27 cellular contexts compared by ENCODE assay signal in genomic region chr5:172458956-172459355, GRCh38.
"Had no signal": no experiment of that assay in that cellular context is flagged by ENCODE, and none has a peak within 500 bp of the region (broad histone marks: within the 10 kb centered on the region; RNA-seq: fewer than 3 reads in every experiment).

No MANE protein-coding gene starts in this region.

- H3K4me3 ChIP-seq: colonic mucosa, dorsolateral prefrontal cortex, sigmoid colon, vagina had no signal

- H3K9me3 ChIP-seq: colonic mucosa, sigmoid colon, vagina had no signal

- H3K36me3 ChIP-seq: colonic mucosa, sigmoid colon, vagina had no signal

- ATAC-seq: activated CD4-positive, alpha-beta T cell treated with anti-CD3 and anti-CD28 coated beads for 36 hours; activated T-cell treated with anti-CD3 and anti-CD28 coated beads, Interleukin-2, amount 50 U/mL, for 4 hours; effector memory CD8-positive, alpha-beta T cell; esophagus mucosa; left ventricle myocardium superior; stimulated activated naive B cell treated with anti-CD40 and anti-IgM and Interleukin-4, amounts not matched to agents 10 μg/mL and 1 μg/mL and 100 μg/mL, for 72 hours had no signal

- H3K27ac ChIP-seq: colonic mucosa, dorsolateral prefrontal cortex, sigmoid colon, vagina had no signal

- H3K36me3 Mint-ChIP-seq: activated naive CD8-positive, alpha-beta T cell treated with anti-CD3 and anti-CD28 coated beads, Interleukin-2, amount 10 ng/mL, durations not matched to agents 7 days and 5 days; type B pancreatic cell had no signal

- H3K27ac Mint-ChIP-seq: activated B cell treated with CpG ODN at 0.5 μM for 24 hours; activated CD4-positive, alpha-beta T cell treated with anti-CD3 and anti-CD28 coated beads for 36 hours; activated naive CD8-positive, alpha-beta T cell treated with anti-CD3 and anti-CD28 coated beads, Interleukin-2, amount 10 ng/mL, durations not matched to agents 7 days and 5 days; activated T-helper 2 cell treated with anti-CD3 and anti-CD28 coated beads, Interferon-gamma antibody, Interleukin-2, Interleukin-4, amounts not matched to agents 10 μg/mL and 5 μg/mL and 100 μg/mL, durations not matched to agents 14 hours and 24 hours and 36 hours; effector memory CD8-positive, alpha-beta T cell; mesothelial cell of epicardium; stimulated activated naive B cell treated with anti-CD40 and anti-IgM and Interleukin-4, amounts not matched to agents 10 μg/mL and 1 μg/mL and 100 μg/mL, for 72 hours; type B pancreatic cell had no signal

- H3K4me3 Mint-ChIP-seq: activated B cell treated with CpG ODN at 0.5 μM for 24 hours; activated CD4-positive, alpha-beta T cell treated with anti-CD3 and anti-CD28 coated beads for 36 hours; activated naive CD8-positive, alpha-beta T cell treated with anti-CD3 and anti-CD28 coated beads, Interleukin-2, amount 10 ng/mL, durations not matched to agents 7 days and 5 days; activated T-cell treated with anti-CD3 and anti-CD28 coated beads, Interleukin-2, amount 50 U/mL, for 4 hours; effector memory CD8-positive, alpha-beta T cell; mesothelial cell of epicardium; stimulated activated naive B cell treated with anti-CD40 and anti-IgM and Interleukin-4, amounts not matched to agents 10 μg/mL and 1 μg/mL and 100 μg/mL, for 72 hours; type B pancreatic cell had no signal

- H3K27me3 ChIP-seq: colonic mucosa, dorsolateral prefrontal cortex, sigmoid colon, vagina had no signal

- H3K9me3 Mint-ChIP-seq: activated T-helper 2 cell treated with anti-CD3 and anti-CD28 coated beads, Interferon-gamma antibody, Interleukin-2, Interleukin-4, amounts not matched to agents 10 μg/mL and 5 μg/mL and 100 μg/mL, durations not matched to agents 14 hours and 24 hours and 36 hours had no signal

- H3K4me1 ChIP-seq: colonic mucosa had no signal

- H3K27me3 Mint-ChIP-seq: type B pancreatic cell had no signal

- DNase-seq: activated B cell treated with CpG ODN at 0.5 μM for 24 hours; activated CD4-positive, alpha-beta T cell treated with anti-CD3 and anti-CD28 coated beads for 36 hours; activated CD4-positive, alpha-beta T cell treated with anti-CD3 and anti-CD28 coated beads, Interleukin-2, amount 50 U/mL, for 4 hours; activated CD8-positive, alpha-beta memory T cell treated with anti-CD3 and anti-CD28 coated beads for 24 hours; activated CD8-positive, alpha-beta memory T cell treated with anti-CD3 and anti-CD28 coated beads, Interleukin-2, amount 50 U/mL, for 4 hours; activated naive CD4-positive, alpha-beta T cell; activated naive CD8-positive, alpha-beta T cell treated with anti-CD3 and anti-CD28 coated beads, Interleukin-2, amount 10 ng/mL, durations not matched to agents 7 days and 5 days; activated T-cell treated with anti-CD3 and anti-CD28 coated beads, Interleukin-2, amount 50 U/mL, for 4 hours; amniotic stem cell; colonic mucosa; effector memory CD8-positive, alpha-beta T cell; foreskin melanocyte; hippocampal formation; left ventricle myocardium superior; mammary epithelial cell; occipital lobe; sigmoid colon; stimulated activated CD4-positive, alpha-beta T cell treated with anti-CD3 and anti-CD28 coated beads, Interleukin-2, amount 100 ng/mL, for 48 hours; stimulated activated CD8-positive, alpha-beta memory T cell treated with anti-CD3 and anti-CD28 coated beads, Interleukin-4, amount 100 ng/mL, for 48 hours; stimulated activated naive B cell treated with anti-CD40 and anti-IgM and Interleukin-4, amounts not matched to agents 10 μg/mL and 1 μg/mL and 100 μg/mL, for 72 hours; T-helper 9 cell had no signal
